29 cellular contexts compared by ENCODE assay signal in the genomic region with DNA sequence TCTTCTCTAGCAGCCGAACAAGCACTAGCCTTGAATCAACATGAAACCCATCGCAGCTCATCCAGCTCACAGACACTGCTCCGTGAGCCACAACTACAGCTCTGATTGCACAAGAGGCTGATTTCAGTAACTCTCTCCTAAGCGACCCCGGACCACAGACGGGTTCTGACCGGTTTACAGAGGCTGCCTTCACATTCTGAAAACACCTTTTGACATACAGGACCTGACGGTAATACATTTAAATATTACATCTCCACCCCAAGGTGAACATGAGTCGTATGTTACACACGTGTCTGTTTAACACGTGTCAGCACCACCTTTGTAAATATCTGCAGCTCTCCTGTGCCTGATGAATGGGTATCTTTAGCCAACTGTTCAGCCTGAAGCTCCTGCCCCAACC.
"Had no signal": no experiment of that assay in that cellular context is flagged by ENCODE, and none has a peak within 500 bp of the region (broad histone marks: within the 10 kb centered on the region; RNA-seq: fewer than 3 reads in every experiment).

No MANE protein-coding gene starts in this region.

- H3K36me3 ChIP-seq: gastrocnemius medialis, left lung, ovary, sigmoid colon, thoracic aorta had no signal

- H3K27me3 ChIP-seq: gastrocnemius medialis, ovary, sigmoid colon had no signal

- H3K27ac Mint-ChIP-seq: activated CD4-positive, alpha-beta T cell treated with anti-CD3 and anti-CD28 coated beads for 36 hours; activated CD8-positive, alpha-beta memory T cell treated with anti-CD3 and anti-CD28 coated beads, Interleukin-2, amount 10 ng/mL, durations not matched to agents 7 days and 5 days; activated CD8-positive, alpha-beta T cell treated with anti-CD3 and anti-CD28 coated beads, Interleukin-2, amount 10 ng/mL, durations not matched to agents 7 days and 5 days; activated naive CD4-positive, alpha-beta T cell treated with anti-CD3 and anti-CD28 coated beads, Interleukin-2, amount 50 U/mL, for 24 hours; activated naive CD8-positive, alpha-beta T cell treated with anti-CD3 and anti-CD28 coated beads, Interleukin-2, amount 50 U/mL, for 24 hours; activated T-helper 2 cell treated with anti-CD3 and anti-CD28 coated beads, Interferon-gamma antibody, Interleukin-2, Interleukin-4, amounts not matched to agents 10 μg/mL and 5 μg/mL and 100 μg/mL, durations not matched to agents 14 hours and 24 hours and 36 hours; natural killer cell treated with Interleukin-12 subunit alpha and Interleukin-12 subunit beta and Interleukin-15 and Interleukin-18, amount 100 ng/mL, for 72 hours; progenitor cell of endocrine pancreas; stimulated activated effector memory CD8-positive, alpha-beta T cell treated with anti-CD3 and anti-CD28 coated beads, Interleukin-12 subunit alpha, Interleukin-12 subunit beta, amount 100 ng/mL, for 72 hours; stimulated activated naive CD8-positive, alpha-beta T cell treated with anti-CD3 and anti-CD28 coated beads, Interleukin-15, Interleukin-2, amounts not matched to agents 100 ng/mL and 50 ng/mL, for 24 hours; T-helper 2 cell treated with Interferon-gamma antibody and Interleukin-4, amounts not matched to agents 5 μg/mL and 100 μg/mL, for 36 hours had no signal

- H3K4me1 ChIP-seq: gastrocnemius medialis, left lung, sigmoid colon had no signal

- H3K27me3 Mint-ChIP-seq: activated naive CD4-positive, alpha-beta T cell treated with anti-CD3 and anti-CD28 coated beads, Interleukin-2, amount 50 U/mL, for 24 hours had no signal

- H3K4me3 Mint-ChIP-seq: activated CD4-positive, alpha-beta T cell treated with anti-CD3 and anti-CD28 coated beads for 36 hours; activated CD8-positive, alpha-beta memory T cell treated with anti-CD3 and anti-CD28 coated beads, Interleukin-2, amount 10 ng/mL, durations not matched to agents 7 days and 5 days; activated CD8-positive, alpha-beta T cell treated with anti-CD3 and anti-CD28 coated beads, Interleukin-2, amount 10 ng/mL, durations not matched to agents 7 days and 5 days; activated naive CD4-positive, alpha-beta T cell treated with anti-CD3 and anti-CD28 coated beads, Interleukin-2, amount 50 U/mL, for 24 hours; activated naive CD8-positive, alpha-beta T cell treated with anti-CD3 and anti-CD28 coated beads, Interleukin-2, amount 50 U/mL, for 24 hours; central memory CD8-positive, alpha-beta T cell; natural killer cell treated with Interleukin-12 subunit alpha and Interleukin-12 subunit beta and Interleukin-15 and Interleukin-18, amount 100 ng/mL, for 72 hours; stimulated activated effector memory CD8-positive, alpha-beta T cell treated with anti-CD3 and anti-CD28 coated beads, Interleukin-12 subunit alpha, Interleukin-12 subunit beta, amount 100 ng/mL, for 72 hours; stimulated activated naive CD8-positive, alpha-beta T cell treated with anti-CD3 and anti-CD28 coated beads, Interleukin-15, Interleukin-2, amounts not matched to agents 100 ng/mL and 50 ng/mL, for 24 hours; T-helper 2 cell treated with Interferon-gamma antibody and Interleukin-4, amounts not matched to agents 5 μg/mL and 100 μg/mL, for 36 hours had no signal

- H3K4me1 Mint-ChIP-seq: activated CD4-positive, alpha-beta T cell treated with anti-CD3 and anti-CD28 coated beads for 36 hours; activated CD8-positive, alpha-beta memory T cell treated with anti-CD3 and anti-CD28 coated beads, Interleukin-2, amount 10 ng/mL, durations not matched to agents 7 days and 5 days; activated naive CD4-positive, alpha-beta T cell treated with anti-CD3 and anti-CD28 coated beads, Interleukin-2, amount 50 U/mL, for 24 hours; central memory CD8-positive, alpha-beta T cell had no signal

- DNase-seq: activated CD4-positive, alpha-beta T cell treated with anti-CD3 and anti-CD28 coated beads for 36 hours; activated CD4-positive, CD25-positive, alpha-beta regulatory T cell; activated CD8-positive, alpha-beta memory T cell treated with anti-CD3 and anti-CD28 coated beads, Interleukin-2, amount 10 ng/mL, durations not matched to agents 7 days and 5 days; activated CD8-positive, alpha-beta T cell treated with anti-CD3 and anti-CD28 coated beads, Interleukin-2, amount 10 ng/mL, durations not matched to agents 7 days and 5 days; activated naive CD8-positive, alpha-beta T cell treated with anti-CD3 and anti-CD28 coated beads, Interleukin-2, amount 50 U/mL, for 24 hours; activated T-cell treated with anti-CD3 and anti-CD28 coated beads, Interleukin-2, amount 50 U/mL, for 48 hours; amygdala; effector CD8-positive, alpha-beta T cell; gastrocnemius medialis; glutamatergic neuron; left lung; mucosa of descending colon; ovary; retina; sigmoid colon; small intestine; stimulated activated CD4-positive, alpha-beta T cell treated with anti-CD3 and anti-CD28 coated beads, Interleukin-4, amount 100 ng/mL, for 24 hours; trophoblast cell had no signal

- H3K9me3 Mint-ChIP-seq: activated naive CD4-positive, alpha-beta T cell treated with anti-CD3 and anti-CD28 coated beads, Interleukin-2, amount 50 U/mL, for 24 hours; activated naive CD8-positive, alpha-beta T cell treated with anti-CD3 and anti-CD28 coated beads, Interleukin-2, amount 50 U/mL, for 24 hours; activated T-helper 2 cell treated with anti-CD3 and anti-CD28 coated beads, Interferon-gamma antibody, Interleukin-2, Interleukin-4, amounts not matched to agents 10 μg/mL and 5 μg/mL and 100 μg/mL, durations not matched to agents 14 hours and 24 hours and 36 hours; central memory CD8-positive, alpha-beta T cell; natural killer cell treated with Interleukin-12 subunit alpha and Interleukin-12 subunit beta and Interleukin-15 and Interleukin-18, amount 100 ng/mL, for 72 hours; stimulated activated effector memory CD8-positive, alpha-beta T cell treated with anti-CD3 and anti-CD28 coated beads, Interleukin-12 subunit alpha, Interleukin-12 subunit beta, amount 100 ng/mL, for 72 hours; stimulated activated naive CD8-positive, alpha-beta T cell treated with anti-CD3 and anti-CD28 coated beads, Interleukin-15, Interleukin-2, amounts not matched to agents 100 ng/mL and 50 ng/mL, for 24 hours; T-helper 2 cell treated with Interferon-gamma antibody and Interleukin-4, amounts not matched to agents 5 μg/mL and 100 μg/mL, for 36 hours had no signal

- H3K9me3 ChIP-seq: gastrocnemius medialis, left lung, mucosa of descending colon, ovary, sigmoid colon, thoracic aorta had no signal

- H3K36me3 Mint-ChIP-seq: activated CD8-positive, alpha-beta memory T cell treated with anti-CD3 and anti-CD28 coated beads, Interleukin-2, amount 10 ng/mL, durations not matched to agents 7 days and 5 days; activated naive CD4-positive, alpha-beta T cell treated with anti-CD3 and anti-CD28 coated beads, Interleukin-2, amount 50 U/mL, for 24 hours; natural killer cell treated with Interleukin-12 subunit alpha and Interleukin-12 subunit beta and Interleukin-15 and Interleukin-18, amount 100 ng/mL, for 72 hours; stimulated activated effector memory CD8-positive, alpha-beta T cell treated with anti-CD3 and anti-CD28 coated beads, Interleukin-12 subunit alpha, Interleukin-12 subunit beta, amount 100 ng/mL, for 72 hours had no signal

- H3K27ac ChIP-seq: epithelial cell of prostate, gastrocnemius medialis, left lung, ovary, sigmoid colon, thoracic aorta had no signal

- H3K4me3 ChIP-seq: gastrocnemius medialis, left lung, lung, mucosa of descending colon, ovary, sigmoid colon, thoracic aorta had no signal
